ENCODE assay signal across 1 cellular context in the genomic region with DNA sequence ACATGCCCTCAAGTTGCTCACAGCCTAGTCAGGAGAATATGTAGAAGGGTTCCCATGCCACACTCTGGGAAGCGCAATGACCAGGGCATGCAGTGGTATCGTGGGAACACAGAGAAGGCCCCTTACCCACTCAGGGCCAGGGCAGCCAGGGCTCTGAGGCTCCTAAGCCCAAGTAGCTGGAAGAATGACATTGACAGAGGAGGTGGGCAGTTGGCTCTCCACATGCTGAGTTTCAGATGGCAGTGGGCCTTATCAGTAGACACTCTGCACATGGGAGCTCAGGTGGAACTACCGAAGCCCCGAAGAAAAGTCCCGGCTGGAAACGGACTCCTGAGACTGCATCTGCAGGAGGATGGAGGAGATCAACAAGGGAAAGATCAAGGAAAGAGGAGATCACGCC.
TF ChIP-seq lines count a peak whose summit lies in the region.

No MANE protein-coding gene starts in this region.

TF ChIP-seq in H1, 55 proteins besides CTCF, POLR2A, EP300 and RAD21 (continued from another document):
- TF ChIP-seq GTF2F1 (IDR thresholded peaks at IDR 0.05; ENCODE audit: borderline replicate concordance, low read depth, low read length) = no peak
- no peak for TF ChIP-seq KDM1A (IDR thresholded peaks at IDR 0.05; ENCODE audit: borderline replicate concordance, low read length)
- no peak for TF ChIP-seq GABPA (IDR thresholded peaks at IDR 0.05; ENCODE audit: borderline replicate concordance, insufficient read depth, low read length)
- TF ChIP-seq, protein P1, sequence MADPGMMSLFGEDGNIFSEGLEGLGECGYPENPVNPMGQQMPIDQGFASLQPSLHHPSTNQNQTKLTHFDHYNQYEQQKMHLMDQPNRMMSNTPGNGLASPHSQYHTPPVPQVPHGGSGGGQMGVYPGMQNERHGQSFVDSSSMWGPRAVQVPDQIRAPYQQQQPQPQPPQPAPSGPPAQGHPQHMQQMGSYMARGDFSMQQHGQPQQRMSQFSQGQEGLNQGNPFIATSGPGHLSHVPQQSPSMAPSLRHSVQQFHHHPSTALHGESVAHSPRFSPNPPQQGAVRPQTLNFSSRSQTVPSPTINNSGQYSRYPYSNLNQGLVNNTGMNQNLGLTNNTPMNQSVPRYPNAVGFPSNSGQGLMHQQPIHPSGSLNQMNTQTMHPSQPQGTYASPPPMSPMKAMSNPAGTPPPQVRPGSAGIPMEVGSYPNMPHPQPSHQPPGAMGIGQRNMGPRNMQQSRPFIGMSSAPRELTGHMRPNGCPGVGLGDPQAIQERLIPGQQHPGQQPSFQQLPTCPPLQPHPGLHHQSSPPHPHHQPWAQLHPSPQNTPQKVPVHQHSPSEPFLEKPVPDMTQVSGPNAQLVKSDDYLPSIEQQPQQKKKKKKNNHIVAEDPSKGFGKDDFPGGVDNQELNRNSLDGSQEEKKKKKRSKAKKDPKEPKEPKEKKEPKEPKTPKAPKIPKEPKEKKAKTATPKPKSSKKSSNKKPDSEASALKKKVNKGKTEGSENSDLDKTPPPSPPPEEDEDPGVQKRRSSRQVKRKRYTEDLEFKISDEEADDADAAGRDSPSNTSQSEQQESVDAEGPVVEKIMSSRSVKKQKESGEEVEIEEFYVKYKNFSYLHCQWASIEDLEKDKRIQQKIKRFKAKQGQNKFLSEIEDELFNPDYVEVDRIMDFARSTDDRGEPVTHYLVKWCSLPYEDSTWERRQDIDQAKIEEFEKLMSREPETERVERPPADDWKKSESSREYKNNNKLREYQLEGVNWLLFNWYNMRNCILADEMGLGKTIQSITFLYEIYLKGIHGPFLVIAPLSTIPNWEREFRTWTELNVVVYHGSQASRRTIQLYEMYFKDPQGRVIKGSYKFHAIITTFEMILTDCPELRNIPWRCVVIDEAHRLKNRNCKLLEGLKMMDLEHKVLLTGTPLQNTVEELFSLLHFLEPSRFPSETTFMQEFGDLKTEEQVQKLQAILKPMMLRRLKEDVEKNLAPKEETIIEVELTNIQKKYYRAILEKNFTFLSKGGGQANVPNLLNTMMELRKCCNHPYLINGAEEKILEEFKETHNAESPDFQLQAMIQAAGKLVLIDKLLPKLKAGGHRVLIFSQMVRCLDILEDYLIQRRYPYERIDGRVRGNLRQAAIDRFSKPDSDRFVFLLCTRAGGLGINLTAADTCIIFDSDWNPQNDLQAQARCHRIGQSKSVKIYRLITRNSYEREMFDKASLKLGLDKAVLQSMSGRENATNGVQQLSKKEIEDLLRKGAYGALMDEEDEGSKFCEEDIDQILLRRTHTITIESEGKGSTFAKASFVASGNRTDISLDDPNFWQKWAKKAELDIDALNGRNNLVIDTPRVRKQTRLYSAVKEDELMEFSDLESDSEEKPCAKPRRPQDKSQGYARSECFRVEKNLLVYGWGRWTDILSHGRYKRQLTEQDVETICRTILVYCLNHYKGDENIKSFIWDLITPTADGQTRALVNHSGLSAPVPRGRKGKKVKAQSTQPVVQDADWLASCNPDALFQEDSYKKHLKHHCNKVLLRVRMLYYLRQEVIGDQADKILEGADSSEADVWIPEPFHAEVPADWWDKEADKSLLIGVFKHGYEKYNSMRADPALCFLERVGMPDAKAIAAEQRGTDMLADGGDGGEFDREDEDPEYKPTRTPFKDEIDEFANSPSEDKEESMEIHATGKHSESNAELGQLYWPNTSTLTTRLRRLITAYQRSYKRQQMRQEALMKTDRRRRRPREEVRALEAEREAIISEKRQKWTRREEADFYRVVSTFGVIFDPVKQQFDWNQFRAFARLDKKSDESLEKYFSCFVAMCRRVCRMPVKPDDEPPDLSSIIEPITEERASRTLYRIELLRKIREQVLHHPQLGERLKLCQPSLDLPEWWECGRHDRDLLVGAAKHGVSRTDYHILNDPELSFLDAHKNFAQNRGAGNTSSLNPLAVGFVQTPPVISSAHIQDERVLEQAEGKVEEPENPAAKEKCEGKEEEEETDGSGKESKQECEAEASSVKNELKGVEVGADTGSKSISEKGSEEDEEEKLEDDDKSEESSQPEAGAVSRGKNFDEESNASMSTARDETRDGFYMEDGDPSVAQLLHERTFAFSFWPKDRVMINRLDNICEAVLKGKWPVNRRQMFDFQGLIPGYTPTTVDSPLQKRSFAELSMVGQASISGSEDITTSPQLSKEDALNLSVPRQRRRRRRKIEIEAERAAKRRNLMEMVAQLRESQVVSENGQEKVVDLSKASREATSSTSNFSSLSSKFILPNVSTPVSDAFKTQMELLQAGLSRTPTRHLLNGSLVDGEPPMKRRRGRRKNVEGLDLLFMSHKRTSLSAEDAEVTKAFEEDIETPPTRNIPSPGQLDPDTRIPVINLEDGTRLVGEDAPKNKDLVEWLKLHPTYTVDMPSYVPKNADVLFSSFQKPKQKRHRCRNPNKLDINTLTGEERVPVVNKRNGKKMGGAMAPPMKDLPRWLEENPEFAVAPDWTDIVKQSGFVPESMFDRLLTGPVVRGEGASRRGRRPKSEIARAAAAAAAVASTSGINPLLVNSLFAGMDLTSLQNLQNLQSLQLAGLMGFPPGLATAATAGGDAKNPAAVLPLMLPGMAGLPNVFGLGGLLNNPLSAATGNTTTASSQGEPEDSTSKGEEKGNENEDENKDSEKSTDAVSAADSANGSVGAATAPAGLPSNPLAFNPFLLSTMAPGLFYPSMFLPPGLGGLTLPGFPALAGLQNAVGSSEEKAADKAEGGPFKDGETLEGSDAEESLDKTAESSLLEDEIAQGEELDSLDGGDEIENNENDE (IDR thresholded peaks at IDR 0.05; ENCODE audit: insufficient replicate concordance, low read length) = no peak
- TF ChIP-seq NANOG (IDR thresholded peaks at IDR 0.05; ENCODE audit: insufficient read depth, low read depth, low read length, poor library complexity, severe bottlenecking) = no peak
- TF ChIP-seq ZNF274 (IDR thresholded peaks at IDR 0.05; ENCODE audit: borderline replicate concordance, extremely low read depth, low read length) = no peak
- TF ChIP-seq YY1 (IDR thresholded peaks at IDR 0.05; ENCODE audit: low read depth, low read length) = no peak
- no peak for TF ChIP-seq SP4 (IDR thresholded peaks at IDR 0.05; ENCODE audit: low read length)
